ENCODE assay signal across 1 cellular context in genomic region chr17:17783825-17784598, GRCh38.
TF ChIP-seq lines count a peak whose summit lies in the region.

No MANE protein-coding gene starts in this region.

TF ChIP-seq in GM23338, 12 proteins besides CTCF, POLR2A, EP300 and RAD21 (continued from another document):
- TF ChIP-seq ZNF462 (CRISPR knock-in tag; IDR thresholded peaks at IDR 0.05) (no peak), JUNB (IDR thresholded peaks at IDR 0.05; ENCODE audit: unreplicated experiment) (no peak), REST (IDR thresholded peaks at IDR 0.05; ENCODE audit: unreplicated experiment) (no peak), ETS1 (IDR thresholded peaks at IDR 0.05) (no peak), EZH2 (IDR thresholded peaks at IDR 0.05; ENCODE audit: low read depth, unreplicated experiment) (no peak), NANOG (IDR thresholded peaks at IDR 0.05; ENCODE audit: borderline replicate concordance) (no peak), ZNF114 (CRISPR knock-in tag; IDR thresholded peaks at IDR 0.05) (no peak), CREB1 (CRISPR knock-in tag; IDR thresholded peaks at IDR 0.05; ENCODE audit: low read depth) (no peak), POLR2AphosphoS5 (IDR thresholded peaks at IDR 0.05; ENCODE audit: low read depth) (no peak), EZH2phosphoT487 (IDR thresholded peaks at IDR 0.05; ENCODE audit: unreplicated experiment) (no peak), ZNF331 (CRISPR knock-in tag; IDR thresholded peaks at IDR 0.05; ENCODE audit: low read depth) (no peak)
TF ChIP-seq in GM23338: peak in this region for 0.
